In the genomic region with DNA sequence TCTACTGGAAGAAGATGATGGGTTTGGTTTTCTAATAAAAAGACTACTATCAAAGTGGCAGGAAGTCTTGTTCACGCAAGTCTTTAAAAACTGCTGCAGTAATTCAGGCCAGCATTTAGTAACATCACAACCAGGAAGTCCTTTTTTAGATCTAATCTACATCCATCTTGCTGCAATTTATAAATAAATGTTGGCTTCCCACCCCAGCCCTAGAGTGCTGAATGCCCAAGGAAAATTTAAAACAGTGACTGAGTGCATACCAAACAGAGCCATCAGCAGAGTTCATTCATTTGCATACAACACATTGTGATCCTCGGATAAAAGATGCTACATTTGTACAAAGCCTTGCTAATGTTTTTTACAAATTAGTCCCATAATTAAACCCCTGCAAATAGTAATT, we compare ENCODE assay signal across 2 cellular contexts.
TF ChIP-seq lines count a peak whose summit lies in the region.

No MANE protein-coding gene starts in this region.

TF ChIP-seq in HCT116, 20 proteins besides CTCF, POLR2A, EP300 and RAD21 (continued from another document):
- TF ChIP-seq, protein P1, sequence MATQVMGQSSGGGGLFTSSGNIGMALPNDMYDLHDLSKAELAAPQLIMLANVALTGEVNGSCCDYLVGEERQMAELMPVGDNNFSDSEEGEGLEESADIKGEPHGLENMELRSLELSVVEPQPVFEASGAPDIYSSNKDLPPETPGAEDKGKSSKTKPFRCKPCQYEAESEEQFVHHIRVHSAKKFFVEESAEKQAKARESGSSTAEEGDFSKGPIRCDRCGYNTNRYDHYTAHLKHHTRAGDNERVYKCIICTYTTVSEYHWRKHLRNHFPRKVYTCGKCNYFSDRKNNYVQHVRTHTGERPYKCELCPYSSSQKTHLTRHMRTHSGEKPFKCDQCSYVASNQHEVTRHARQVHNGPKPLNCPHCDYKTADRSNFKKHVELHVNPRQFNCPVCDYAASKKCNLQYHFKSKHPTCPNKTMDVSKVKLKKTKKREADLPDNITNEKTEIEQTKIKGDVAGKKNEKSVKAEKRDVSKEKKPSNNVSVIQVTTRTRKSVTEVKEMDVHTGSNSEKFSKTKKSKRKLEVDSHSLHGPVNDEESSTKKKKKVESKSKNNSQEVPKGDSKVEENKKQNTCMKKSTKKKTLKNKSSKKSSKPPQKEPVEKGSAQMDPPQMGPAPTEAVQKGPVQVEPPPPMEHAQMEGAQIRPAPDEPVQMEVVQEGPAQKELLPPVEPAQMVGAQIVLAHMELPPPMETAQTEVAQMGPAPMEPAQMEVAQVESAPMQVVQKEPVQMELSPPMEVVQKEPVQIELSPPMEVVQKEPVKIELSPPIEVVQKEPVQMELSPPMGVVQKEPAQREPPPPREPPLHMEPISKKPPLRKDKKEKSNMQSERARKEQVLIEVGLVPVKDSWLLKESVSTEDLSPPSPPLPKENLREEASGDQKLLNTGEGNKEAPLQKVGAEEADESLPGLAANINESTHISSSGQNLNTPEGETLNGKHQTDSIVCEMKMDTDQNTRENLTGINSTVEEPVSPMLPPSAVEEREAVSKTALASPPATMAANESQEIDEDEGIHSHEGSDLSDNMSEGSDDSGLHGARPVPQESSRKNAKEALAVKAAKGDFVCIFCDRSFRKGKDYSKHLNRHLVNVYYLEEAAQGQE (IDR thresholded peaks at IDR 0.05; ENCODE audit: low read depth): no peak

TF ChIP-seq in SK-N-SH treated with all-trans-retinoic acid at 6 μM for 48 hours, 23 proteins besides CTCF, POLR2A, EP300 and RAD21 (continued from another document):
- TF ChIP-seq POU6F1 (CRISPR knock-in tag; IDR thresholded peaks at IDR 0.05; ENCODE audit: borderline replicate concordance, low read depth) (no peak), CREB5 (CRISPR knock-in tag; IDR thresholded peaks at IDR 0.05; ENCODE audit: low read depth) (no peak), OSR1 (CRISPR knock-in tag; IDR thresholded peaks at IDR 0.05) (no peak), CSDC2 (CRISPR knock-in tag; IDR thresholded peaks at IDR 0.05) (no peak), ZFP30 (CRISPR knock-in tag; IDR thresholded peaks at IDR 0.05) (no peak), ZNF70 (CRISPR knock-in tag; IDR thresholded peaks at IDR 0.05) (no peak), ISL1 (CRISPR knock-in tag; IDR thresholded peaks at IDR 0.05) (no peak), RARB (CRISPR knock-in tag; IDR thresholded peaks at IDR 0.05) (no peak)
